16 cellular contexts compared by ENCODE assay signal in genomic region chrX:11398785-11399184, GRCh38.
A peak's percentile ranks its signal among the peaks of the same experiment; 100 is the strongest.
DNase-seq lines count a peak whose midpoint lies in the region; ATAC-seq, FAIRE-seq and TF ChIP-seq lines count a peak whose summit lies in the region.
"Had no signal": no experiment of that assay in that cellular context is flagged by ENCODE, and none has a peak within 500 bp of the region (broad histone marks: within the 10 kb centered on the region; RNA-seq: fewer than 3 reads in every experiment).

No MANE protein-coding gene starts in this region.

- FAIRE-seq in pancreas (lab: Jason Lieb, UNC): peak; percentile 81
- FAIRE-seq: HepG2, HTR-8/SVneo had no signal

- WGBS in GM23248 (ENCODE audit: low coverage in 1 of 2, low lambda C conversion rate in 2 of 2, missing lambda C conversion rate in 2 of 2), 2 experiments: 0 to 5% methylated on average over 1 of the region's 1 CpG
- 21 to 26% methylated on average over 1 of the region's 1 CpG for WGBS in pancreas, 2 donors

- H3K9ac ChIP-seq in GM23248: no peak overlapping the region
- no peak overlapping the region for H3K9ac ChIP-seq in adipocyte (ENCODE audit: low read length)

- ATAC-seq in pancreas: no peak
- ATAC-seq in GM21515 (IDR thresholded peaks at IDR 0.05; ENCODE audit: unreplicated experiment): no peak
- ATAC-seq: HepG2 had no signal

- TF ChIP-seq CTCF in fibroblast of mammary gland (conservative IDR thresholded peaks at IDR 0.05; ENCODE audit: control insufficient read depth, insufficient read depth, low read depth, low read length): no peak
- TF ChIP-seq CTCF in pancreas (IDR thresholded peaks at IDR 0.05): no peak

- H3K4me1 ChIP-seq in GM23248 (ENCODE audit: insufficient read depth) (no peaks in the 10 kb centered on the region), adipocyte (ENCODE audit: control insufficient read depth, insufficient read depth, low read length) (peaks cover 28% of the 10 kb centered on the region), pancreas (no peaks in the 10 kb centered on the region)

- H3K9me3 ChIP-seq in GM23248 (ENCODE audit: low read depth) (no peaks in the 10 kb centered on the region), adipocyte (ENCODE audit: control insufficient read depth, low read length) (no peaks in the 10 kb centered on the region), pancreas (no peaks in the 10 kb centered on the region)

- H3K36me3 ChIP-seq in GM23248 (ENCODE audit: low read depth) (no peaks in the 10 kb centered on the region), adipocyte (ENCODE audit: control insufficient read depth, insufficient read depth, low read length, severe bottlenecking) (no peaks in the 10 kb centered on the region), pancreas (no peaks in the 10 kb centered on the region)

- no peaks in the 10 kb centered on the region for H3K9me2 ChIP-seq in GM23248 (ENCODE audit: insufficient read depth)

- peak; percentile 26 for DNase-seq in GM23248
- peak; percentile 51 for DNase-seq in adipocyte (ENCODE audit: low read depth)
- peak; percentile 51 for DNase-seq in fibroblast of mammary gland (ENCODE audit: low read depth)
- no peak for DNase-seq in pancreas
- no peak for DNase-seq in GM19240 (ENCODE audit: insufficient read length, low spot score)
- DNase-seq in RKO (ENCODE audit: low spot score): no peak
- DNase-seq: ACHN; C1 segment of cervical spinal cord; Calu3; CD4-positive, alpha-beta T cell; DMS 273 treated with DMSO at 0.1 percent for 48 hours; GOT3; H9 had no signal

- no peaks in the 10 kb centered on the region for H3K79me2 ChIP-seq in GM23248 (ENCODE audit: insufficient read depth)

- H3K4me2 ChIP-seq in GM23248 (ENCODE audit: unreplicated experiment): no peak overlapping the region

- H3K27me3 ChIP-seq in GM23248 (replicated peaks; ENCODE audit: insufficient read depth) (no peaks in the 10 kb centered on the region), adipocyte (replicated peaks; ENCODE audit: control insufficient read depth, insufficient read depth, low read length) (peaks cover under 1% of the 10 kb centered on the region), pancreas (peaks cover 0 to 8% (median 3%) of the 10 kb centered on the region in 4 donors)

- H3K4me3 ChIP-seq in GM23248 (no peak overlapping the region), adipocyte (ENCODE audit: low read length) (no peak overlapping the region), fibroblast of mammary gland (ENCODE audit: control insufficient read depth, low read depth, low read length) (no peak overlapping the region), pancreas (no peak overlapping the region)

- H4K20me1 ChIP-seq in GM23248 (ENCODE audit: insufficient read depth): no peaks in the 10 kb centered on the region

- H2AFZ ChIP-seq in GM23248: no peak overlapping the region

- H3K27ac ChIP-seq in GM23248 (no peak overlapping the region), pancreas (no peak overlapping the region)

- in situ Hi-C loops in GM23248 (cut with MboI): loop anchor here (25.0 kb wide), 2 partner anchors 114 to 236 kb away; no protein-coding TSS in a partner anchor

- intact Hi-C loops in pancreas (cut with DNase I): no loop called here

- H3F3A ChIP-seq in GM23248 (ENCODE audit: insufficient read depth): no peaks in the 10 kb centered on the region

Comparison
In these comparisons a context has a peak if more than half of its experiments do, and no peak if none do; other contexts are left out.
1. DNase-seq: peak in GM23248 (single experiment), adipocyte (single experiment) and fibroblast of mammary gland (single experiment); none in pancreas (0 of 6), GM19240 (single experiment) and RKO (single experiment).